8 cellular contexts compared by ENCODE assay signal in genomic region chr22:44701824-44702478, GRCh38. TPM values are rescaled to one million over a fixed set of nuclear protein-coding genes. Genes with fewer than 3 reads are reported as not detected.
DNase-seq lines count a peak whose midpoint lies in the region; ATAC-seq and TF ChIP-seq lines count a peak whose summit lies in the region.

Gene PRR5, plus strand, starts transcription at chr22:44702204. Its CDS starts 271 bp downstream, at chr22:44702475.

- peaks cover 15 to 30% of the 10 kb centered on the region in 2 donors for H3K4me1 ChIP-seq in duodenal mucosa (ENCODE audit: control insufficient read depth in 1 of 2, insufficient read depth in 2 of 2, low read length in 2 of 2)
- peaks cover 0 to 15% of the 10 kb centered on the region in 2 donors for H3K4me1 ChIP-seq in lung (ENCODE audit: control insufficient read depth in 2 of 2, insufficient read depth in 2 of 2, low read length in 2 of 2)

- H3K36me3 ChIP-seq in duodenal mucosa (ENCODE audit: control insufficient read depth in 1 of 2, insufficient read depth in 2 of 2, low read length in 2 of 2) (peaks cover 0 to 6% of the 10 kb centered on the region in 2 donors), lung (ENCODE audit: control insufficient read depth in 2 of 2, insufficient read depth in 2 of 2, low read length in 2 of 2) (no peaks in the 10 kb centered on the region)

- ATAC-seq in HG02798 (IDR thresholded peaks at IDR 0.05; ENCODE audit: poor library complexity, unreplicated experiment) (peak; percentile 66), lung (ENCODE audit: insufficient read depth, low FRiP score) (peak; percentile 88), GM21717 (IDR thresholded peaks at IDR 0.05; ENCODE audit: unreplicated experiment) (no peak)

- H3K9ac ChIP-seq in duodenal mucosa (ENCODE audit: low read depth in 1 of 2, low read length in 2 of 2) = peak within 1 kb of the TSS; percentile 51 to 58

- peak; percentile 93 for DNase-seq in GM13977 (ENCODE audit: low spot score)
- peak; percentile 18 for DNase-seq in NCI-H2227 treated with DMSO at 0.1 percent for 48 hours (lab: John Stamatoyannopoulos, UW)
- DNase-seq in activated CD4-positive, alpha-beta T cell treated with anti-CD3 and anti-CD28 coated beads, Interleukin-2, amount 50 U/mL, for 48 hours = peak; percentile 73 to 80
- DNase-seq in lung (ENCODE audit: low spot score) = peak; percentile 75
- peak; percentile 53 to 64 (median 59) for DNase-seq in stimulated activated CD4-positive, alpha-beta T cell treated with anti-CD3 and anti-CD28 coated beads, TNF-alpha, amount 100 ng/mL, for 48 hours (ENCODE audit: low read depth in 3 of 3)

- H3K4me3 ChIP-seq in duodenal mucosa (ENCODE audit: low read depth in 1 of 2, low read length in 2 of 2) = peak within 1 kb of the TSS; percentile 75 to 82
- peak within 1 kb of the TSS; percentile 43 for H3K4me3 ChIP-seq in lung

- in situ Hi-C loops in GM13977 (cut with MboI; ENCODE audit: low pct_unique_long_range_greater_than_20kb, low sequenced_read_pairs, unreplicated experiment) = no loop called here

- H3K9me3 ChIP-seq in duodenal mucosa (ENCODE audit: control insufficient read depth in 1 of 2, low read length in 2 of 2) (no peaks in the 10 kb centered on the region), lung (ENCODE audit: control insufficient read depth in 2 of 2, insufficient read depth in 1 of 2, low read length in 1 of 2) (no peaks in the 10 kb centered on the region)

- no peak for TF ChIP-seq CTCF in GM13977 (IDR thresholded peaks at IDR 0.05; ENCODE audit: extremely low read depth, insufficient read depth, missing control alignments)
- TF ChIP-seq CTCF in lung (IDR thresholded peaks at IDR 0.05; ENCODE audit: control extremely low read depth, extremely low read depth) = no peak

- 1 to 2% methylated on average over 48 to 88 of the region's 88 CpGs for WGBS in lung, 2 donors

- H3K27ac ChIP-seq in duodenal mucosa (ENCODE audit: low read depth, low read length) = peak within 1 kb of the TSS; percentile 20
- H3K27ac ChIP-seq in lung (ENCODE audit: low read depth in 1 of 2, low read length in 1 of 2) = no peak within 1 kb of the TSS

- H3K27me3 ChIP-seq in duodenal mucosa (ENCODE audit: control insufficient read depth in 1 of 2, insufficient read depth in 2 of 2, low read length in 2 of 2) (no peaks in the 10 kb centered on the region), lung (ENCODE audit: control insufficient read depth, insufficient read depth) (no peaks in the 10 kb centered on the region)

RNA-seq across cellular contexts. Expression of gene PRR5, which starts in this region (rescaled TPM):
- 10 to 100 TPM; 11.8 to 17.3 TPM for total RNA-seq in lung
- polyA plus RNA-seq in lung = 10 to 100 TPM in 1 of 2 donors, 1 to 10 TPM in 1; 9.1 to 10.4 TPM

Comparison
In these comparisons a context has a peak if more than half of its experiments do, and no peak if none do; other contexts are left out.
1. DNase-seq: peak in every context shown above with its lines; median percentile 93 in GM13977; 76 in activated CD4-positive, alpha-beta T cell treated with anti-CD3 and anti-CD28 coated beads, Interleukin-2, amount 50 U/mL, for 48 hours; 75 in lung; 59 in stimulated activated CD4-positive, alpha-beta T cell treated with anti-CD3 and anti-CD28 coated beads, TNF-alpha, amount 100 ng/mL, for 48 hours; 18 in NCI-H2227 treated with DMSO at 0.1 percent for 48 hours.